In the genomic region with DNA sequence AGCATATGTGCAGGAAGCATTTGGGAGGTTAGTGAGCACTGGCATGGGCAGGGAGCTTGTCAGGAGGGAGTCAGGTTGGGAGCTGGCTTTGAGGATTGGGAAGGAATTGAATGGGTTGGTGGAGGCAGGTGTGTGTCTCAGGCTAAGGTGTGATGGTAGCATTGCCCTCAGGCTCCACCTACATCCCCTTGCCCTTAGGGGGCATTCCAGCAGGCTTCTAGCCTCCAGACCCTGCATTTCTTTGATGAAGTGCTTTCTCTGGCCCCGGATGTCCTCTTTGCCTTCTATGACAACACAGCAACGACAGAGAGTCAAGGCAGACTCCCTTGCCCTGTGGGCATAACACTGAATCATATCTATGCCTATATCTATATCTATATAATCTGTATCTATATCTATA, we compare ENCODE assay signal across 18 cellular contexts. TPM values are rescaled to one million over a fixed set of nuclear protein-coding genes. Genes with fewer than 3 reads are reported as not detected.
DNase-seq lines count a peak whose midpoint lies in the region; ATAC-seq, FAIRE-seq and TF ChIP-seq lines count a peak whose summit lies in the region.
"Had no signal": no experiment of that assay in that cellular context is flagged by ENCODE, and none has a peak within 500 bp of the region (broad histone marks: within the 10 kb centered on the region; RNA-seq: fewer than 3 reads in every experiment).

No MANE protein-coding gene starts in this region.

- no peak overlapping the region for H4K12ac ChIP-seq in trophoblast cell (ENCODE audit: low read depth, low read length)

- H3K9ac ChIP-seq in trophoblast cell (ENCODE audit: low read length): no peak overlapping the region
- H3K9ac ChIP-seq: GM23248 had no signal

- DNase-seq in GM12891 (ENCODE audit: insufficient read length, low spot score) (no peak), WTC11 (ENCODE audit: low spot score) (peak; percentile 17), iPS-NIHi11 (ENCODE audit: low spot score) (peak; percentile 16), trophoblast cell (peak; percentile 35 to 71), NCI-H1092 treated with DMSO at 0.1 percent for 48 hours (lab: John Stamatoyannopoulos, UW) (no peak), GM10266 (ENCODE audit: extremely low spot score) (no peak)
- no peak for DNase-seq in CD4-positive, alpha-beta T cell
- DNase-seq: BE2C; CD8-positive, alpha-beta T cell; COR-L47; DND-41; GM23248; HCEC 1CT; HFFc6 had no signal

- no peak overlapping the region for H2BK12ac ChIP-seq in trophoblast cell (ENCODE audit: low read length)

- H3K9me3 ChIP-seq in trophoblast cell (ENCODE audit: insufficient read depth, low read depth, low read length): no peaks in the 10 kb centered on the region
- H3K9me3 ChIP-seq in CD4-positive, alpha-beta T cell (ENCODE audit: control insufficient read depth, low read length): no peaks in the 10 kb centered on the region
- H3K9me3 ChIP-seq: BE2C had no signal

- no peaks in the 10 kb centered on the region for H3K27me3 ChIP-seq in trophoblast cell (ENCODE audit: insufficient read depth, low read length)
- no peaks in the 10 kb centered on the region for H3K27me3 ChIP-seq in CD4-positive, alpha-beta T cell (ENCODE audit: control insufficient read depth, insufficient read depth, low read length)
- H3K27me3 ChIP-seq: BE2C had no signal

- H3K4me1 Mint-ChIP-seq in WTC11: peaks cover 4% of the 10 kb centered on the region
- peaks cover 16% of the 10 kb centered on the region for H3K4me1 Mint-ChIP-seq in CD4-positive, alpha-beta T cell (ENCODE audit: low read depth)

- H4K91ac ChIP-seq in trophoblast cell (ENCODE audit: low read depth, low read length): no peak overlapping the region

- H3K14ac ChIP-seq in trophoblast cell (ENCODE audit: low read length): no peak overlapping the region

- no peaks in the 10 kb centered on the region for H3K36me3 ChIP-seq in trophoblast cell (ENCODE audit: control insufficient read depth in 1 of 2, insufficient read depth in 2 of 2, low read length in 2 of 2)
- H3K36me3 ChIP-seq: BE2C had no signal

- no peaks in the 10 kb centered on the region for H3K36me3 Mint-ChIP-seq in WTC11
- peaks cover 4% of the 10 kb centered on the region for H3K36me3 Mint-ChIP-seq in CD4-positive, alpha-beta T cell (ENCODE audit: low read depth)

- peak; percentile 13 for FAIRE-seq in GM12891 (lab: Jason Lieb, UNC)
- FAIRE-seq: A204.1, GM12878 had no signal

- H3K18ac ChIP-seq in trophoblast cell (ENCODE audit: low read length): peak overlapping the region; percentile 0

- no peak overlapping the region for H4K8ac ChIP-seq in trophoblast cell (ENCODE audit: low read depth, low read length)

- no peaks in the 10 kb centered on the region for H3K79me1 ChIP-seq in trophoblast cell (ENCODE audit: low read length)

- peaks cover 4 to 5% of the 10 kb centered on the region in 2 experiments for H3K4me1 ChIP-seq in trophoblast cell (ENCODE audit: control insufficient read depth in 1 of 2, insufficient read depth in 2 of 2, low read length in 2 of 2)

- intact Hi-C loops in CD4-positive, alpha-beta T cell (cut with DNase I, micrococcal nuclease): no loop called here

- TF ChIP-seq POLR2A in GM12891 (IDR thresholded peaks at IDR 0.05; ENCODE audit: low read depth, low read length): no peak

- no peak overlapping the region for H3K4me2 ChIP-seq in trophoblast cell (ENCODE audit: low read length)

- H2AK5ac ChIP-seq in trophoblast cell (ENCODE audit: low read length): no peak overlapping the region

- no peak overlapping the region for H3K4me3 Mint-ChIP-seq in WTC11
- no peak overlapping the region for H3K4me3 Mint-ChIP-seq in CD4-positive, alpha-beta T cell
- H3K4me3 Mint-ChIP-seq: CD8-positive, alpha-beta T cell; HFFc6; IgD-negative memory B cell had no signal

- H3K27ac Mint-ChIP-seq in WTC11: no peak overlapping the region
- no peak overlapping the region for H3K27ac Mint-ChIP-seq in CD4-positive, alpha-beta T cell
- H3K27ac Mint-ChIP-seq: CD8-positive, alpha-beta T cell; HFFc6; IgD-negative memory B cell had no signal

- H2BK120ac ChIP-seq in trophoblast cell (ENCODE audit: insufficient read depth, low read length, poor library complexity): no peak overlapping the region

- no peak overlapping the region for H2BK5ac ChIP-seq in trophoblast cell (ENCODE audit: low read depth, low read length, poor library complexity)

- no peak overlapping the region for H3K27ac ChIP-seq in trophoblast cell (ENCODE audit: low read depth, low read length)
- H3K27ac ChIP-seq in CD4-positive, alpha-beta T cell (ENCODE audit: low read depth, low read length): no peak overlapping the region
- H3K27ac ChIP-seq: C4-2B, GM23248 had no signal

- POLR2A ChIA-PET in WTC11 (lab: Charles Lee): no interaction called here
- POLR2A ChIA-PET in CD4-positive, alpha-beta T cell (lab: Charles Lee): no interaction called here

- H3K23ac ChIP-seq in trophoblast cell (ENCODE audit: low read length): no peak overlapping the region

- no peaks in the 10 kb centered on the region for H3K79me2 ChIP-seq in trophoblast cell (ENCODE audit: control insufficient read depth, insufficient read depth, low read length, poor library complexity)

- CTCF ChIA-PET in WTC11 (lab: Charles Lee): interaction anchor here (0.6 kb wide), 2 partner anchors 9 to 699 kb away, joined by 3 read pairs; no protein-coding TSS in a partner anchor
- CTCF ChIA-PET in CD4-positive, alpha-beta T cell (lab: Charles Lee): interaction anchor here (1.5 kb wide), 1 partner anchor 14 kb away, joined by 4 read pairs; the partner anchor contains the start of gene RHBDD1

- H3K9me3 Mint-ChIP-seq in WTC11: no peaks in the 10 kb centered on the region
- H3K9me3 Mint-ChIP-seq in CD4-positive, alpha-beta T cell: no peaks in the 10 kb centered on the region
- H3K9me3 Mint-ChIP-seq: CD8-positive, alpha-beta T cell; HFFc6; IgD-negative memory B cell had no signal

- H2AFZ ChIP-seq in trophoblast cell (ENCODE audit: insufficient read depth, low read length, poor library complexity): no peak overlapping the region
- H2AFZ ChIP-seq: GM23248 had no signal

- no peak overlapping the region for H3K4ac ChIP-seq in trophoblast cell (ENCODE audit: low read depth, low read length)

- TF ChIP-seq CTCF in WTC11 (IDR thresholded peaks at IDR 0.05) (no peak), GM10266 (IDR thresholded peaks at IDR 0.05; ENCODE audit: control insufficient read depth, insufficient read depth, low read depth, missing control alignments) (no peak)
- no peak for TF ChIP-seq CTCF in CD4-positive, alpha-beta T cell (IDR thresholded peaks at IDR 0.05)

- no CpG with 5 or more reads among the region's 2 CpGs for WGBS in trophoblast cell (ENCODE audit: extremely low coverage, insufficient coverage, insufficient read length)

- H3K27me3 Mint-ChIP-seq in WTC11 (ENCODE audit: low read depth): no peaks in the 10 kb centered on the region; the same call in 1 of the 2 replicates
- H3K27me3 Mint-ChIP-seq in CD4-positive, alpha-beta T cell: no peaks in the 10 kb centered on the region
- H3K27me3 Mint-ChIP-seq: IgD-negative memory B cell had no signal

- H3K4me3 ChIP-seq in trophoblast cell (ENCODE audit: low read depth, low read length): no peak overlapping the region
- H3K4me3 ChIP-seq: GM12878, GM23248 had no signal

- peak; percentile 92 for ATAC-seq in WTC11
- ATAC-seq in CD4-positive, alpha-beta T cell (ENCODE audit: poor library complexity): no peak
- ATAC-seq: CD8-positive, alpha-beta T cell; GM12878 had no signal

TF ChIP-seq in GM12891, 5 proteins besides CTCF, POLR2A, EP300 and RAD21:
- TF ChIP-seq POU2F2 (IDR thresholded peaks at IDR 0.05; ENCODE audit: low read depth, low read length): no peak
- no peak for TF ChIP-seq SPI1 (IDR thresholded peaks at IDR 0.05; ENCODE audit: low read depth, low read length)
- no peak for TF ChIP-seq POLR2AphosphoS5 (IDR thresholded peaks at IDR 0.05; ENCODE audit: low read depth, low read length)
- TF ChIP-seq PAX5 (IDR thresholded peaks at IDR 0.05; ENCODE audit: insufficient read depth, low read length, severe bottlenecking): no peak
- no peak for TF ChIP-seq TAF1 (IDR thresholded peaks at IDR 0.05; ENCODE audit: low read depth, low read length)

TF ChIP-seq in WTC11, 78 proteins besides CTCF, POLR2A, EP300 and RAD21:
- TF ChIP-seq GTF2I (CRISPR knock-in tag; conservative IDR thresholded peaks at IDR 0.05) (no peak), SP1 (CRISPR knock-in tag; conservative IDR thresholded peaks at IDR 0.05) (no peak), JAZF1 (CRISPR knock-in tag; IDR thresholded peaks at IDR 0.05) (no peak), ZNF396 (CRISPR knock-in tag; IDR thresholded peaks at IDR 0.05; ENCODE audit: borderline replicate concordance) (no peak), CREB1 (CRISPR knock-in tag; IDR thresholded peaks at IDR 0.05) (no peak), ATF3 (CRISPR knock-in tag; conservative IDR thresholded peaks at IDR 0.05) (no peak), GRHL2 (CRISPR knock-in tag; IDR thresholded peaks at IDR 0.05; ENCODE audit: insufficient replicate concordance, severe bottlenecking) (no peak), OVOL2 (CRISPR knock-in tag; IDR thresholded peaks at IDR 0.05; ENCODE audit: borderline replicate concordance) (no peak), IRF2 (CRISPR knock-in tag; IDR thresholded peaks at IDR 0.05; ENCODE audit: borderline replicate concordance, low read depth) (no peak), SMAD4 (CRISPR knock-in tag; IDR thresholded peaks at IDR 0.05) (no peak), ZBTB21 (CRISPR knock-in tag; IDR thresholded peaks at IDR 0.05; ENCODE audit: borderline replicate concordance) (no peak), NFATC4 (CRISPR knock-in tag; IDR thresholded peaks at IDR 0.05) (no peak), ZNF317 (CRISPR knock-in tag; IDR thresholded peaks at IDR 0.05; ENCODE audit: borderline replicate concordance, low read depth) (no peak)
TF ChIP-seq in WTC11: peak in this region for 0.

RNA-seq across cellular contexts. Expression of gene RHBDD1, which starts 13.5 kb away (rescaled TPM):
- 10.2 TPM for polyA plus RNA-seq in GM12891 (2012; ENCODE audit: low read depth, missing spikeins)
- 20.5 to 26.8 TPM (median 25.7 TPM) in 3 replicates for total RNA-seq in WTC11 (2021)
- polyA plus RNA-seq in trophoblast cell (2013): 16.9 and 17.3 TPM in 2 replicates
- 10 to 100 TPM; 43.8 to 47.1 TPM for total RNA-seq in CD4-positive, alpha-beta T cell

RNA-seq across cellular contexts. Expression of gene IRS1, which starts 49.7 kb away (rescaled TPM):
- 0.05 TPM for polyA plus RNA-seq in GM12891 (2012; ENCODE audit: low read depth, missing spikeins)
- total RNA-seq in WTC11 (2021): 18.2 to 22.9 TPM (median 18.6 TPM) in 3 replicates
- 22.0 and 23.0 TPM in 2 replicates for polyA plus RNA-seq in trophoblast cell (2013)
- 1 to 10 TPM; 2.9 TPM for total RNA-seq in CD4-positive, alpha-beta T cell

Comparison
In these comparisons a context has a peak if more than half of its experiments do, and no peak if none do; other contexts are left out.
1. DNase-seq: peak in WTC11 (single experiment), iPS-NIHi11 (single experiment) and trophoblast cell (2 of 2); none in GM12891 (single experiment), NCI-H1092 treated with DMSO at 0.1 percent for 48 hours (single experiment), CD4-positive, alpha-beta T cell (0 of 10) and GM10266 (single experiment).